In the genomic region with DNA sequence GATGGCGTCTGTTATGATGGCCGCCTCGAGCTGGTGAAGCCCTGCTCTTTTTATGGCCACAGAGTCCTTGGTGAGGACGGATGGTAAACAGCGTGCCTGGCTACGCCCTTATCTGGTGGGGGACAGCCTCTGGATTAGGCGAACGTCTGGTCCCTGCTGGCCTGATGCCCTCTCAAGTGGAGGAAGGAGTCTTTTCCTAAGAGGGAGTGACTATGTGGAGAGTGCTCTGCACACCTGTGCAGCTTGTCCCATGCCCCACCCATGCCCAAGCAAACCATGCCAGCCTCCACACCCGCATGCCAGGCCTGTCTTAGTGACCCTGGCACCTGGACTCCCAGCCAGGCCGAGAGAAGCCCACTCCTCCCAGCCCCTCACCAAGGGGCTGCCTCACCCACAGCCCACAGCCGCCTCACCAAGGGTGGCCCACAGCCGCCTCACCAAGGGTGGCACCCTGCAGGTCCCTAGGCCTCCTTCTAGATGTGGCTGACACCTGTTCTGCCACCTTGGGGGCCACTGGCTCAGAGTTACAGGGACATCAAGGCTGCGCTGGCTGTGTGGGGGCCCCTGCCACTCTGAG, we compare ENCODE assay signal across 23 cellular contexts. TPM values are rescaled to one million over a fixed set of nuclear protein-coding genes. Genes with fewer than 3 reads are reported as not detected.
DNase-seq lines count a peak whose midpoint lies in the region; ATAC-seq, FAIRE-seq and TF ChIP-seq lines count a peak whose summit lies in the region.
"Had no signal": no experiment of that assay in that cellular context is flagged by ENCODE, and none has a peak within 500 bp of the region (broad histone marks: within the 10 kb centered on the region; RNA-seq: fewer than 3 reads in every experiment).

No MANE protein-coding gene starts in this region.

- H2BK120ac ChIP-seq in H1 (replicated peaks; ENCODE audit: low read depth, low read length) = no peak overlapping the region

- H3K9ac ChIP-seq in H1 (replicated peaks in 1 of 4; ENCODE audit: extremely low read depth in 1 of 4, low read depth in 3 of 4, low read length in 3 of 4) = no peak overlapping the region
- H3K9ac ChIP-seq: BLaER1, GM23248 had no signal

- no peak overlapping the region for H3K4me3 Mint-ChIP-seq in nephron
- H3K4me3 Mint-ChIP-seq: CD4-positive, CD25-positive, alpha-beta regulatory T cell had no signal

- CTCF ChIA-PET in H1 (lab: Charles Lee; ENCODE audit: partially characterized antibody) = interaction anchor here (1.2 to 2.3 kb wide), 6 partner anchors 11 to 148 kb away, joined by 3 to 7 read pairs (median 4); no protein-coding TSS in a partner anchor

- H2BK12ac ChIP-seq in H1 (ENCODE audit: low read depth, low read length) = 0 out of 2 replicates have a peak overlapping the region, but pooled peaks have one; percentile 80

- TF ChIP-seq RAD21 in H1 (IDR thresholded peaks at IDR 0.05 in 1 of 2, conservative IDR thresholded peaks at IDR 0.05 in 1 of 2; ENCODE audit: low read depth in 2 of 2, low read length in 2 of 2) = no peak

- peak overlapping the region; percentile 36 for H4K8ac ChIP-seq in H1 (ENCODE audit: extremely low read depth, insufficient read depth, low read length)

- H3K27me3 ChIP-seq in right cardiac atrium (ENCODE audit: control insufficient read depth, insufficient read depth) = no peaks in the 10 kb centered on the region
- H3K27me3 ChIP-seq in heart right ventricle = no peaks in the 10 kb centered on the region
- no peaks in the 10 kb centered on the region; a peak in 2 of 7 replicates for H3K27me3 ChIP-seq in H1 (replicated peaks in 1 of 4; ENCODE audit: control insufficient read depth in 3 of 4, extremely low read depth in 1 of 4, insufficient read depth in 3 of 4, low read length in 3 of 4)
- H3K27me3 ChIP-seq: BLaER1 had no signal

- H2AK5ac ChIP-seq in H1 (ENCODE audit: low read depth, low read length) = 0 out of 2 replicates have a peak overlapping the region, but pooled peaks have one; percentile 82

- no peak overlapping the region for H2AFZ ChIP-seq in H1 (ENCODE audit: low read length)
- H2AFZ ChIP-seq: GM23248 had no signal

- TF ChIP-seq EP300 in H1 (IDR thresholded peaks at IDR 0.05; ENCODE audit: borderline replicate concordance in 1 of 2, low read depth in 2 of 2, low read length in 2 of 2) = no peak

- H3K14ac ChIP-seq in H1 (ENCODE audit: insufficient read length) = no peak overlapping the region

- no peak overlapping the region for H3K4me3 ChIP-seq in right cardiac atrium (ENCODE audit: low read length)
- H3K4me3 ChIP-seq in heart right ventricle = no peak overlapping the region
- H3K4me3 ChIP-seq in H1 (ENCODE audit: extremely low read depth in 1 of 4, insufficient read depth in 2 of 4, low read depth in 3 of 4, low read length in 4 of 4) = no peak overlapping the region
- H3K4me3 ChIP-seq: BLaER1, GM23248, HAP-1, SJCRH30 had no signal

- no peak overlapping the region for H3K18ac ChIP-seq in H1 (ENCODE audit: extremely low read depth, low read length)

- no peaks in the 10 kb centered on the region for H3K4me1 ChIP-seq in right cardiac atrium (ENCODE audit: control insufficient read depth, insufficient read depth, low read length)
- H3K4me1 ChIP-seq in heart right ventricle = no peaks in the 10 kb centered on the region
- H3K4me1 ChIP-seq in H1 (replicated peaks in 1 of 4; ENCODE audit: control insufficient read depth in 3 of 4, insufficient read depth in 4 of 4, low read length in 3 of 4) = peaks cover 0 to 12% (median 2%) of the 10 kb centered on the region in 4 experiments; a peak in 5 of 7 replicates
- H3K4me1 ChIP-seq: HAP-1 had no signal

- no peaks in the 10 kb centered on the region for H3K9me3 Mint-ChIP-seq in nephron
- H3K9me3 Mint-ChIP-seq: CD4-positive, CD25-positive, alpha-beta regulatory T cell had no signal

- no peaks in the 10 kb centered on the region for H3K27me3 Mint-ChIP-seq in nephron (ENCODE audit: low read depth)

- H3K56ac ChIP-seq in H1 (replicated peaks; ENCODE audit: insufficient read length, low read depth, low read length) = no peak overlapping the region

- ATAC-seq in right cardiac atrium (no peak), heart right ventricle (no peak), GM21423 (IDR thresholded peaks at IDR 0.05; ENCODE audit: unreplicated experiment) (no peak)
- ATAC-seq: PC-3, SK-N-SH treated with all-trans-retinoic acid at 6 μM for 48 hours had no signal

- peak overlapping the region; percentile 48; the same call in 1 of the 2 replicates for H2BK20ac ChIP-seq in H1 (ENCODE audit: low read length)

- TF ChIP-seq CTCF in heart right ventricle (IDR thresholded peaks at IDR 0.05) (no peak), H1 (IDR thresholded peaks at IDR 0.05; ENCODE audit: control extremely low read depth in 1 of 3, insufficient read depth in 1 of 3, low read depth in 1 of 3, low read length in 3 of 3) (no peak), nephron (IDR thresholded peaks at IDR 0.05; ENCODE audit: unreplicated experiment in 3 of 3) (no peak), D721Med (IDR thresholded peaks at IDR 0.05; ENCODE audit: insufficient read depth, missing control alignments) (no peak)

- H3K23me2 ChIP-seq in H1 (ENCODE audit: low read depth, low read length) = peaks cover 3% of the 10 kb centered on the region; the same call in 1 of the 2 replicates

- H3K36me3 Mint-ChIP-seq in nephron (ENCODE audit: low read depth) = no peaks in the 10 kb centered on the region
- H3K36me3 Mint-ChIP-seq: CD4-positive, CD25-positive, alpha-beta regulatory T cell had no signal

- no peak for TF ChIP-seq POLR2A in H1 (IDR thresholded peaks at IDR 0.05; ENCODE audit: control extremely low read depth in 1 of 2, low read depth in 2 of 2, low read length in 2 of 2)

- 0 out of 2 replicates have a peak overlapping the region, but pooled peaks have one; percentile 25 for H2BK15ac ChIP-seq in H1 (ENCODE audit: low read length)

- peak in 2 of 3 donors; percentile 31 to 42 for DNase-seq in right cardiac atrium
- DNase-seq in heart right ventricle = no peak
- DNase-seq in H1 (ENCODE audit: low read depth in 1 of 2, low spot score in 2 of 2) = no peak
- no peak for DNase-seq in D721Med (ENCODE audit: insufficient read length, low spot score)
- no peak for DNase-seq in occipital lobe (lab: John Stamatoyannopoulos, UW)
- DNase-seq: CD4-positive, CD25-positive, alpha-beta regulatory T cell; GM23248; Karpas-422; NCI-H1092; NCI-H1417 treated with DMSO at 0.1 percent for 48 hours; NCI-H187; NCI-H2081 treated with DMSO at 0.1 percent for 48 hours; NCI-H526; NCI-H82; NK-92 treated with Interleukin-12 subunit alpha and Interleukin-12 subunit beta, amount 100 ng/mL, for 24 hours; PC-3; SJCRH30 had no signal

- H3K79me2 ChIP-seq in H1 (ENCODE audit: control insufficient read depth in 1 of 2, insufficient read depth in 2 of 2, low read length in 2 of 2) = no peaks in the 10 kb centered on the region

- no peak overlapping the region for H3K4ac ChIP-seq in H1 (replicated peaks; ENCODE audit: insufficient read length, low read depth, low read length)

- H3K36me3 ChIP-seq in heart right ventricle (no peaks in the 10 kb centered on the region), H1 (ENCODE audit: control insufficient read depth in 2 of 4, insufficient read depth in 4 of 4, low read length in 3 of 4) (no peaks in the 10 kb centered on the region; a peak in 1 of 8 replicates)
- H3K36me3 ChIP-seq: BLaER1, HAP-1, SJCRH30 had no signal

- H3K4me1 Mint-ChIP-seq in nephron = peaks cover 38% of the 10 kb centered on the region

- H3K23ac ChIP-seq in H1 (ENCODE audit: insufficient read length) = no peak overlapping the region

- H3K4me2 ChIP-seq in H1 (ENCODE audit: insufficient read depth in 1 of 2, low read depth in 2 of 2, low read length in 2 of 2) = no peak overlapping the region; a peak in 1 of 4 replicates
- H3K4me2 ChIP-seq: BLaER1 had no signal

- FAIRE-seq in H1 (lab: Jason Lieb, UNC) (no peak), D721Med (lab: Jason Lieb, UNC) (no peak)

- intact Hi-C loops in right cardiac atrium (cut with DNase I) = no loop called here
- intact Hi-C loops in heart right ventricle (cut with DNase I) = loop anchor here in 1 of 10 donors (2.0 kb wide), 1 partner anchor 13 kb away; no protein-coding TSS in a partner anchor

- H4K91ac ChIP-seq in H1 (replicated peaks; ENCODE audit: insufficient read length, low read length) = peak overlapping the region; percentile 14

- no peak overlapping the region for H4K5ac ChIP-seq in H1 (ENCODE audit: insufficient read length, low read depth, low read length)

- H3K27ac ChIP-seq in right cardiac atrium (ENCODE audit: low read length) = no peak overlapping the region
- no peak overlapping the region for H3K27ac ChIP-seq in heart right ventricle
- H3K27ac ChIP-seq in H1 (ENCODE audit: low read depth, low read length) = no peak overlapping the region
- H3K27ac ChIP-seq: BLaER1, GM23248, HL-60, SJCRH30 had no signal

- no peaks in the 10 kb centered on the region; the same call in 1 of the 2 replicates for H3K79me1 ChIP-seq in H1 (ENCODE audit: low read depth, low read length)

- POLR2A ChIA-PET in H1 (lab: Charles Lee; ENCODE audit: partially characterized antibody) = interaction anchor here (1.0 to 1.2 kb wide), 2 partner anchors 15 to 38 kb away, joined by 3 read pairs; no protein-coding TSS in a partner anchor

- no peaks in the 10 kb centered on the region for H4K20me1 ChIP-seq in H1 (replicated peaks in 1 of 2; ENCODE audit: control insufficient read depth in 1 of 2, insufficient read depth in 2 of 2, low read length in 2 of 2)
- H4K20me1 ChIP-seq: BLaER1 had no signal

- WGBS in right cardiac atrium = 81% methylated on average over 13 of the region's 13 CpGs
- 82 to 85% methylated on average over 13 of the region's 13 CpGs for WGBS in heart right ventricle, 2 donors
- WGBS in H1 (ENCODE audit: extremely low coverage in 1 of 2, insufficient coverage in 1 of 2, insufficient read length in 1 of 2, insufficient replicate concordance in 2 of 2, low coverage in 1 of 2, low lambda C conversion rate in 2 of 2, missing lambda C conversion rate in 1 of 2), 2 experiments = 80% methylated on average over 13 of the region's 13 CpGs; no CpG with 5 or more reads in 1 of the 2 experiments

- H3K27ac Mint-ChIP-seq in nephron = peak overlapping the region in 2 of 3 experiments; percentile 9 to 70

- no peaks in the 10 kb centered on the region for H3K9me3 ChIP-seq in right cardiac atrium (ENCODE audit: control insufficient read depth, low read length)
- H3K9me3 ChIP-seq in heart right ventricle = no peaks in the 10 kb centered on the region
- H3K9me3 ChIP-seq in H1 (ENCODE audit: insufficient read depth in 2 of 2, low read depth in 1 of 2, low read length in 1 of 2) = no peaks in the 10 kb centered on the region
- H3K9me3 ChIP-seq: BLaER1, HAP-1, SJCRH30 had no signal

- no peak overlapping the region for H2BK5ac ChIP-seq in H1 (ENCODE audit: low read depth, low read length)

RNA-seq across cellular contexts. Expression of a gene that starts 40.2 kb away (rescaled TPM):
- total RNA-seq in right cardiac atrium (1 to 10 TPM in 2 of 4 donors, under 1 TPM in 2; 0.60 to 1.8 (median 1.2) TPM), heart right ventricle (10 to 100 TPM in 5 of 10 donors, 1 to 10 TPM in 3, under 1 TPM in 2; 0.39 to 27.9 (median 8.6) TPM), occipital lobe (1.9 TPM)
- polyA plus RNA-seq in right cardiac atrium (0.63 TPM), heart right ventricle (under 1 TPM; 0.39 to 0.80 TPM), H1 (2011; rRNA removed) (1.5 and 2.2 TPM in 2 replicates)
- 0.78 and 1.1 TPM in 2 replicates for total RNA-seq in H1 (2021; fragmentation: NEBNext Ultra II Directional; extraction: Animal tissue kit (Norgen Biotek cat#: 25700))
- 2.0 TPM for polyA plus RNA-seq in H1 (2011; cell fraction: cytosol; rRNA removed)
- polyA plus RNA-seq in H1 (2011; cell fraction: nucleus; rRNA removed) = 3.0 TPM
- 1.4 to 2.0 TPM (median 1.9 TPM) in 4 replicates for polyA plus RNA-seq in H1 (2012, experiment 1 of 2)
- 0.67 TPM for polyA plus RNA-seq in H1 (2012, experiment 2 of 2)
- 0.41 TPM for polyA plus RNA-seq in H1 (2013, experiment 1 of 2)
- 0.50 TPM for polyA plus RNA-seq in H1 (2013, experiment 2 of 2)
- 1.9 and 2.1 TPM in 2 replicates for polyA minus RNA-seq in H1 (2011; rRNA and poly(A)+ RNA removed)
- 0.95 TPM for polyA minus RNA-seq in H1 (2011; cell fraction: cytosol; rRNA and poly(A)+ RNA removed)
- 1.2 TPM for polyA minus RNA-seq in H1 (2011; cell fraction: nucleus; rRNA and poly(A)+ RNA removed)
- polyA plus RNA-seq: CD4-positive, CD25-positive, alpha-beta regulatory T cell had no signal

Comparison
In these comparisons a context has a peak if more than half of its experiments do, and no peak if none do; other contexts are left out.
1. DNase-seq: peak in right cardiac atrium (2 of 3); none in heart right ventricle (0 of 2), H1 (0 of 2), D721Med (single experiment) and occipital lobe (single experiment).